In genomic region chr5:172659909-172660628, GRCh38 we compare ENCODE assay signal across 1 cellular context.
TF ChIP-seq lines count a peak whose summit lies in the region.

No MANE protein-coding gene starts in this region.

TF ChIP-seq in HepG2, 621 proteins besides CTCF, POLR2A, EP300 and RAD21 (continued from another document and continues in another):
- TF ChIP-seq ZNF407 (CRISPR knock-in tag; IDR thresholded peaks at IDR 0.05; ENCODE audit: not compliant biosample characterization) (peak; percentile 54), SRY (CRISPR knock-in tag; IDR thresholded peaks at IDR 0.05) (no peak; the same call in 1 of the 2 replicates), CBX1 (IDR thresholded peaks at IDR 0.05; ENCODE audit: low read depth) (no peak), ZNF274 (CRISPR knock-in tag; IDR thresholded peaks at IDR 0.05) (peak; percentile 78; the same call in 1 of the 2 replicates), HOXA3 (CRISPR knock-in tag; IDR thresholded peaks at IDR 0.05) (peak; percentile 61), ZBTB1 (CRISPR knock-in tag; IDR thresholded peaks at IDR 0.05; ENCODE audit: borderline replicate concordance) (no peak), CHD4 (IDR thresholded peaks at IDR 0.05; ENCODE audit: borderline replicate concordance, low read length) (peak; percentile 25; the same call in 1 of the 2 replicates), ZNF44 (CRISPR knock-in tag; IDR thresholded peaks at IDR 0.05) (peak; percentile 65; the same call in 1 of the 2 replicates), SP2 (CRISPR knock-in tag; IDR thresholded peaks at IDR 0.05) (no peak), ZNF124 (CRISPR knock-in tag; IDR thresholded peaks at IDR 0.05) (peak; percentile 46; the same call in 1 of the 2 replicates), ZSCAN31 (CRISPR knock-in tag; IDR thresholded peaks at IDR 0.05; ENCODE audit: low read depth) (0 out of 2 replicates have a peak, but pooled peaks have one; percentile 61), ZNF580 (CRISPR knock-in tag; IDR thresholded peaks at IDR 0.05; ENCODE audit: borderline replicate concordance, low read depth) (peak; percentile 72; the same call in 1 of the 2 replicates), SP1 (IDR thresholded peaks at IDR 0.05) (no peak), SP1 (CRISPR knock-in tag; IDR thresholded peaks at IDR 0.05) (peak; percentile 19), GATAD1 (CRISPR knock-in tag; IDR thresholded peaks at IDR 0.05) (peak; percentile 17; the same call in 1 of the 2 replicates), HMGXB3 (CRISPR knock-in tag; IDR thresholded peaks at IDR 0.05; ENCODE audit: borderline replicate concordance) (peak; percentile 78; the same call in 1 of the 2 replicates), ZNF205 (CRISPR knock-in tag; IDR thresholded peaks at IDR 0.05) (peak; percentile 65), IKZF4 (CRISPR knock-in tag; IDR thresholded peaks at IDR 0.05; ENCODE audit: borderline replicate concordance, low read depth, not compliant biosample characterization) (no peak), ZBTB14 (CRISPR knock-in tag; IDR thresholded peaks at IDR 0.05) (no peak), ZNF383 (CRISPR knock-in tag; IDR thresholded peaks at IDR 0.05; ENCODE audit: borderline replicate concordance) (no peak; the same call in 1 of the 2 replicates), GZF1 (CRISPR knock-in tag; IDR thresholded peaks at IDR 0.05) (no peak), SRSF1 (optimal IDR thresholded peaks at IDR 0.05; ENCODE audit: low read depth, low read length) (peak; percentile 65), ATF2 (CRISPR knock-in tag; IDR thresholded peaks at IDR 0.05) (peak; percentile 86; the same call in 1 of the 2 replicates), NFYB (CRISPR knock-in tag; IDR thresholded peaks at IDR 0.05) (peak; percentile 50; the same call in 1 of the 2 replicates), PRDM15 (CRISPR knock-in tag; IDR thresholded peaks at IDR 0.05) (no peak), PRDM10 (CRISPR knock-in tag; IDR thresholded peaks at IDR 0.05; ENCODE audit: low read depth) (peak; percentile 69), GLI4 (CRISPR knock-in tag; IDR thresholded peaks at IDR 0.05; ENCODE audit: borderline replicate concordance) (peak; percentile 77; the same call in 1 of the 2 replicates), PTBP1 (IDR thresholded peaks at IDR 0.05; ENCODE audit: low read depth, low read length, poor library complexity, severe bottlenecking) (no peak), SNAPC2 (CRISPR knock-in tag; IDR thresholded peaks at IDR 0.05) (0 out of 2 replicates have a peak, but pooled peaks have one; percentile 33), RARA (CRISPR knock-in tag; IDR thresholded peaks at IDR 0.05) (peak; percentile 60), MIXL1 (CRISPR knock-in tag; IDR thresholded peaks at IDR 0.05) (peak; percentile 53; the same call in 1 of the 2 replicates), ETV6 (CRISPR knock-in tag; conservative IDR thresholded peaks at IDR 0.05) (no peak), ZNF121 (CRISPR knock-in tag; IDR thresholded peaks at IDR 0.05) (0 out of 2 replicates have a peak, but pooled peaks have one; percentile 30)
